In genomic region chr11:721347-721912, GRCh38 we compare ENCODE assay signal across 9 cellular contexts. TPM values are rescaled to one million over a fixed set of nuclear protein-coding genes. Genes with fewer than 3 reads are reported as not detected.
DNase-seq lines count a peak whose midpoint lies in the region; ATAC-seq and FAIRE-seq lines count a peak whose summit lies in the region.
"Had no signal": no experiment of that assay in that cellular context is flagged by ENCODE, and none has a peak within 500 bp of the region (broad histone marks: within the 10 kb centered on the region; RNA-seq: fewer than 3 reads in every experiment).

No MANE protein-coding gene starts in this region.

- peak overlapping the region; percentile 70 for H3K4me3 Mint-ChIP-seq in T-helper 17 cell
- peak overlapping the region; percentile 61 for H3K4me3 Mint-ChIP-seq in stimulated activated effector memory CD8-positive, alpha-beta T cell treated with anti-CD3 and anti-CD28 coated beads, Interleukin-12 subunit alpha, Interleukin-12 subunit beta, amount 100 ng/mL, for 72 hours

- peak; percentile 18 to 40 for DNase-seq in NOMO-1 (lab: John Stamatoyannopoulos, UW; ENCODE audit: unreplicated experiment in 2 of 2)
- DNase-seq in NOMO-1 treated with dmso at 0.1 percent for 144 hours (lab: John Stamatoyannopoulos, UW; ENCODE audit: unreplicated experiment), result no peak
- DNase-seq in T-helper 17 cell, result no peak
- no peak for DNase-seq in stimulated activated effector memory CD8-positive, alpha-beta T cell treated with anti-CD3 and anti-CD28 coated beads, Interleukin-12 subunit alpha, Interleukin-12 subunit beta, amount 100 ng/mL, for 72 hours (ENCODE audit: low spot score in 2 of 2)
- no peak for DNase-seq in frontal cortex (ENCODE audit: low spot score in 2 of 2)
- DNase-seq: ACHN, body of pancreas had no signal

- H3K36me3 Mint-ChIP-seq in T-helper 17 cell (ENCODE audit: low read depth), result peaks cover 2% of the 10 kb centered on the region
- H3K36me3 Mint-ChIP-seq in stimulated activated effector memory CD8-positive, alpha-beta T cell treated with anti-CD3 and anti-CD28 coated beads, Interleukin-12 subunit alpha, Interleukin-12 subunit beta, amount 100 ng/mL, for 72 hours, result peaks cover 5% of the 10 kb centered on the region

- H3K27me3 Mint-ChIP-seq in T-helper 17 cell, result peaks cover 6% of the 10 kb centered on the region

- no peak overlapping the region for H3K27ac Mint-ChIP-seq in T-helper 17 cell
- H3K27ac Mint-ChIP-seq in stimulated activated effector memory CD8-positive, alpha-beta T cell treated with anti-CD3 and anti-CD28 coated beads, Interleukin-12 subunit alpha, Interleukin-12 subunit beta, amount 100 ng/mL, for 72 hours, result no peak overlapping the region

- no peak for FAIRE-seq in frontal cortex (lab: Jason Lieb, UNC)

- H3K4me1 Mint-ChIP-seq in T-helper 17 cell, result peaks cover 9% of the 10 kb centered on the region
- H3K4me1 Mint-ChIP-seq in stimulated activated effector memory CD8-positive, alpha-beta T cell treated with anti-CD3 and anti-CD28 coated beads, Interleukin-12 subunit alpha, Interleukin-12 subunit beta, amount 100 ng/mL, for 72 hours, result peaks cover 18% of the 10 kb centered on the region

- H3K9me3 ChIP-seq in T-helper 17 cell (ENCODE audit: control insufficient read depth, low read length, poor library complexity, severe bottlenecking), result no peaks in the 10 kb centered on the region
- H3K9me3 ChIP-seq: body of pancreas had no signal

- ATAC-seq in T-helper 17 cell (peak; percentile 11), HG03159 (IDR thresholded peaks at IDR 0.05; ENCODE audit: unreplicated experiment) (no peak)
- peak; percentile 1 for ATAC-seq in stimulated activated effector memory CD8-positive, alpha-beta T cell treated with anti-CD3 and anti-CD28 coated beads, Interleukin-12 subunit alpha, Interleukin-12 subunit beta, amount 100 ng/mL, for 72 hours
- ATAC-seq: sciatic nerve had no signal

- no peaks in the 10 kb centered on the region for H3K9me3 Mint-ChIP-seq in stimulated activated effector memory CD8-positive, alpha-beta T cell treated with anti-CD3 and anti-CD28 coated beads, Interleukin-12 subunit alpha, Interleukin-12 subunit beta, amount 100 ng/mL, for 72 hours

RNA-seq across cellular contexts. Expression of gene EPS8L2, which starts 15.4 kb away (rescaled TPM):
- total RNA-seq in T-helper 17 cell (10 to 100 TPM in 1 of 2 donors, 1 to 10 TPM in 1; 6.8 to 11.7 TPM), frontal cortex (0.41 TPM)

RNA-seq across cellular contexts. Expression of gene TMEM80, which starts 25.8 kb away (rescaled TPM):
- total RNA-seq in T-helper 17 cell, result 10 to 100 TPM; 20.8 to 21.3 TPM
- 11.8 TPM for total RNA-seq in frontal cortex

RNA-seq across cellular contexts. Expression of gene TALDO1, which starts 25.8 kb away (rescaled TPM):
- total RNA-seq in T-helper 17 cell (100 to 1,000 TPM in 1 of 2 donors, 10 to 100 TPM in 1; 60.4 to 102 TPM), frontal cortex (77.9 TPM)

RNA-seq across cellular contexts. Expression of gene DEAF1, which starts 26.4 kb away (rescaled TPM):
- total RNA-seq in T-helper 17 cell (10 to 100 TPM; 55.3 to 77.1 TPM), frontal cortex (60.3 TPM)

RNA-seq across cellular contexts. Expression of gene GATD1, which starts 55.9 kb away (rescaled TPM):
- total RNA-seq in T-helper 17 cell, result 10 to 100 TPM; 36.7 to 44.3 TPM
- 21.2 TPM for total RNA-seq in frontal cortex

Comparison
In these comparisons a context has a peak if more than half of its experiments do, and no peak if none do; other contexts are left out.
1. DNase-seq: peak in NOMO-1 (2 of 2); none in NOMO-1 treated with dmso at 0.1 percent for 144 hours (single experiment), T-helper 17 cell (0 of 3), stimulated activated effector memory CD8-positive, alpha-beta T cell treated with anti-CD3 and anti-CD28 coated beads, Interleukin-12 subunit alpha, Interleukin-12 subunit beta, amount 100 ng/mL, for 72 hours (0 of 2) and frontal cortex (0 of 2).